9 cellular contexts compared by ENCODE assay signal in the genomic region with DNA sequence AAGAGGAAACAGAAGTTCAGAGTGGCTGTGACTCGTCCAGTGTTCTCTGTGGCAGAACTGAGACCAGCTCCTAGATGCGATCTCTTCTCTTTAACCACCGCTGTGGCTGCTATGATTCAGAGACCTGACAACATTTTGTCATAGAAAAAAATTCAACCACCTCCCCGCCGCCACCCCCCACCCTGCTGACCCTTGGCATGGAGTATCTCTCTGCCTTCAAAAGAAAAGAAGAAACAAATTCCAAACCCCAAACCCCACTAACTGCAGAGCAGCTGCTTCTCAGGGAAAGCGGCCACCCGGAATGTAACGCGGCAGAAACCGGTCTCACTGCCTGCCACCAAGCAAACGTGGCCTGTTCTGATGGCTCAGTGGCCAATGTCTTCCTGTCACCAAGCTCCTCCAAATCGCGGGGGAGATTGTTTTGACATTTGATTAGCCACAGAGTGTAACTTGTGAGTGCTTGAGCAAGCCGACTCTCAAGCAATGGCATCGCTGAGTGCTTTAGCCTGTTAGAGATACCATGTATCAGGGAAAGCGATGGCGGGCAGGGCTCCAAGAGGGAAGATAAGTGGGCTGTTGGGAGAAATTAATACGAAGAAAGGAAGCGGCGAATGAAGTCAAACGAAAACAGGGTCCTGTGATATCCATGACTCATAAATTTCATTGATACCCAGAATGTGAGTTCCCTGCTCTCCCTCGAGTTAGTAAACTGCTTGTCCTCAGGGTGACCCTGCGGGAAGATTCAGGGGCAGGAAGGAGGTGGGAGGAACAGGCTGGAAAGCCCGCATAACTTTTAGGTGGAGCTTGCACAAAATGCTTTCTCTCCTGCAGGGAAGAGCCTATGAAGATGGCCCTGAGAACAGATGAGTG. TPM values are rescaled to one million over a fixed set of nuclear protein-coding genes. Genes with fewer than 3 reads are reported as not detected.
DNase-seq lines count a peak whose midpoint lies in the region; ATAC-seq and TF ChIP-seq lines count a peak whose summit lies in the region.
"Had no signal": no experiment of that assay in that cellular context is flagged by ENCODE, and none has a peak within 500 bp of the region (broad histone marks: within the 10 kb centered on the region; RNA-seq: fewer than 3 reads in every experiment).

No MANE protein-coding gene starts in this region.

- no peak overlapping the region for H3K14ac ChIP-seq in trophoblast cell (ENCODE audit: low read length)

- no peak overlapping the region for H2BK12ac ChIP-seq in trophoblast cell (ENCODE audit: low read length)

- H3K79me1 ChIP-seq in trophoblast cell (ENCODE audit: low read length), result no peaks in the 10 kb centered on the region

- H4K91ac ChIP-seq in trophoblast cell (ENCODE audit: low read depth, low read length), result no peak overlapping the region

- H2AK5ac ChIP-seq in trophoblast cell (ENCODE audit: low read length), result no peak overlapping the region

- DNase-seq in COLO829 (ENCODE audit: low spot score) (peak; percentile 35), choroid plexus epithelial cell (ENCODE audit: low read depth) (peak; percentile 92), trophoblast cell (peak; percentile 84 to 96), NCI-H446 (lab: John Stamatoyannopoulos, UW) (no peak), GM23338 (ENCODE audit: low spot score) (no peak)

- no peak for TF ChIP-seq CTCF in OCI-LY3 (IDR thresholded peaks at IDR 0.05; ENCODE audit: low read depth, low read length)
- TF ChIP-seq CTCF in choroid plexus epithelial cell (conservative IDR thresholded peaks at IDR 0.05; ENCODE audit: low read depth, low read length), result no peak
- no peak for TF ChIP-seq CTCF in GM23338 (conservative IDR thresholded peaks at IDR 0.05; ENCODE audit: low read depth in 2 of 2)

- no peaks in the 10 kb centered on the region for H3K36me3 Mint-ChIP-seq in GM23338 (ENCODE audit: low read depth)

- no peaks in the 10 kb centered on the region for H3K27me3 ChIP-seq in OCI-LY3 (ENCODE audit: low read depth, low read length)
- no peaks in the 10 kb centered on the region for H3K27me3 ChIP-seq in trophoblast cell (ENCODE audit: insufficient read depth, low read length)
- H3K27me3 ChIP-seq in GM23338 (ENCODE audit: insufficient read depth), result no peaks in the 10 kb centered on the region
- H3K27me3 ChIP-seq: adrenal gland had no signal

- H3K9me3 ChIP-seq in OCI-LY3 (ENCODE audit: insufficient read depth, low read length), result no peaks in the 10 kb centered on the region
- H3K9me3 ChIP-seq in trophoblast cell (ENCODE audit: insufficient read depth, low read depth, low read length), result peaks cover 3% of the 10 kb centered on the region
- H3K9me3 ChIP-seq: adrenal gland had no signal

- H3K27ac Mint-ChIP-seq in GM23338, result no peak overlapping the region

- 100% methylated on average over 5 of the region's 24 CpGs for WGBS in trophoblast cell (ENCODE audit: extremely low coverage, insufficient coverage, insufficient read length)

- peaks cover 47% of the 10 kb centered on the region for H3K4me1 Mint-ChIP-seq in GM23338

- H2AFZ ChIP-seq in OCI-LY3 (ENCODE audit: low read depth, low read length), result no peak overlapping the region
- H2AFZ ChIP-seq in trophoblast cell (ENCODE audit: insufficient read depth, low read length, poor library complexity), result no peak overlapping the region
- H2AFZ ChIP-seq in GM23338, result no peak overlapping the region

- H3K9me2 ChIP-seq in GM23338 (ENCODE audit: insufficient read depth), result no peaks in the 10 kb centered on the region

- no peaks in the 10 kb centered on the region for H3K9me3 Mint-ChIP-seq in GM23338

- no peak overlapping the region for H3K23ac ChIP-seq in trophoblast cell (ENCODE audit: low read length)

- peaks cover 25% of the 10 kb centered on the region for H3K27me3 Mint-ChIP-seq in GM23338 (ENCODE audit: insufficient read depth, low read depth, poor library complexity)

- ATAC-seq in GM23338 (no peak), HG03565 (IDR thresholded peaks at IDR 0.05; ENCODE audit: unreplicated experiment) (no peak), HG02623 (IDR thresholded peaks at IDR 0.05; ENCODE audit: unreplicated experiment) (no peak)

- H3K18ac ChIP-seq in trophoblast cell (ENCODE audit: low read length), result no peak overlapping the region

- no peak overlapping the region for H4K12ac ChIP-seq in trophoblast cell (ENCODE audit: low read depth, low read length)

- H3K36me3 ChIP-seq in OCI-LY3 (replicated peaks; ENCODE audit: low read depth, low read length) (no peaks in the 10 kb centered on the region), trophoblast cell (ENCODE audit: control insufficient read depth in 1 of 2, insufficient read depth in 2 of 2, low read length in 2 of 2) (no peaks in the 10 kb centered on the region), GM23338 (ENCODE audit: insufficient read depth) (no peaks in the 10 kb centered on the region)
- H3K36me3 ChIP-seq: adrenal gland had no signal

- no peak overlapping the region for H3K4ac ChIP-seq in trophoblast cell (ENCODE audit: low read depth, low read length)

- no peak overlapping the region for H2BK120ac ChIP-seq in trophoblast cell (ENCODE audit: insufficient read depth, low read length, poor library complexity)

- no peak overlapping the region for H3K4me3 ChIP-seq in OCI-LY3 (ENCODE audit: low read length)
- H3K4me3 ChIP-seq in choroid plexus epithelial cell (ENCODE audit: low read depth, low read length), result peak overlapping the region; percentile 24
- H3K4me3 ChIP-seq in trophoblast cell (ENCODE audit: low read depth, low read length), result no peak overlapping the region
- no peak overlapping the region for H3K4me3 ChIP-seq in GM23338
- H3K4me3 ChIP-seq: adrenal gland had no signal

- H3K4me2 ChIP-seq in OCI-LY3 (ENCODE audit: low read length), result no peak overlapping the region
- H3K4me2 ChIP-seq in trophoblast cell (ENCODE audit: low read length), result no peak overlapping the region
- no peak overlapping the region for H3K4me2 ChIP-seq in GM23338

- no peak overlapping the region for H3K4me3 Mint-ChIP-seq in GM23338

- H4K8ac ChIP-seq in trophoblast cell (ENCODE audit: low read depth, low read length), result no peak overlapping the region

- H2BK5ac ChIP-seq in trophoblast cell (ENCODE audit: low read depth, low read length, poor library complexity), result no peak overlapping the region

- H3K9ac ChIP-seq in OCI-LY3 (ENCODE audit: low read length) (no peak overlapping the region), trophoblast cell (ENCODE audit: low read length) (no peak overlapping the region)

- no peaks in the 10 kb centered on the region for H4K20me1 ChIP-seq in OCI-LY3 (ENCODE audit: insufficient read depth, low read length)
- no peaks in the 10 kb centered on the region for H4K20me1 ChIP-seq in GM23338 (replicated peaks; ENCODE audit: insufficient read depth)

- H3K79me2 ChIP-seq in OCI-LY3 (ENCODE audit: low read length) (no peaks in the 10 kb centered on the region), trophoblast cell (ENCODE audit: control insufficient read depth, insufficient read depth, low read length, poor library complexity) (no peaks in the 10 kb centered on the region), GM23338 (replicated peaks; ENCODE audit: insufficient read depth) (no peaks in the 10 kb centered on the region)

- H3K27ac ChIP-seq in OCI-LY3 (ENCODE audit: low read length), result peak overlapping the region; percentile 6; the same call in 1 of the 2 replicates
- no peak overlapping the region for H3K27ac ChIP-seq in trophoblast cell (ENCODE audit: low read depth, low read length)
- no peak overlapping the region for H3K27ac ChIP-seq in GM23338 (ENCODE audit: low read depth)

- H3F3A ChIP-seq in GM23338 (replicated peaks; ENCODE audit: low read depth), result no peaks in the 10 kb centered on the region

- H3K4me1 ChIP-seq in OCI-LY3 (ENCODE audit: low read length) (peaks cover 46% of the 10 kb centered on the region), trophoblast cell (ENCODE audit: control insufficient read depth in 1 of 2, insufficient read depth in 2 of 2, low read length in 2 of 2) (peaks cover 0 to 4% of the 10 kb centered on the region in 2 experiments), GM23338 (ENCODE audit: insufficient read depth) (peaks cover 17% of the 10 kb centered on the region)

TF ChIP-seq in GM23338, 12 proteins besides CTCF, POLR2A, EP300 and RAD21 (continues in another document):
- TF ChIP-seq NANOG (IDR thresholded peaks at IDR 0.05; ENCODE audit: borderline replicate concordance), result no peak
- no peak for TF ChIP-seq EZH2 (IDR thresholded peaks at IDR 0.05; ENCODE audit: low read depth, unreplicated experiment)
- no peak for TF ChIP-seq JUNB (IDR thresholded peaks at IDR 0.05; ENCODE audit: unreplicated experiment)
- TF ChIP-seq ZNF114 (CRISPR knock-in tag; IDR thresholded peaks at IDR 0.05), result no peak
- TF ChIP-seq, protein P1, sequence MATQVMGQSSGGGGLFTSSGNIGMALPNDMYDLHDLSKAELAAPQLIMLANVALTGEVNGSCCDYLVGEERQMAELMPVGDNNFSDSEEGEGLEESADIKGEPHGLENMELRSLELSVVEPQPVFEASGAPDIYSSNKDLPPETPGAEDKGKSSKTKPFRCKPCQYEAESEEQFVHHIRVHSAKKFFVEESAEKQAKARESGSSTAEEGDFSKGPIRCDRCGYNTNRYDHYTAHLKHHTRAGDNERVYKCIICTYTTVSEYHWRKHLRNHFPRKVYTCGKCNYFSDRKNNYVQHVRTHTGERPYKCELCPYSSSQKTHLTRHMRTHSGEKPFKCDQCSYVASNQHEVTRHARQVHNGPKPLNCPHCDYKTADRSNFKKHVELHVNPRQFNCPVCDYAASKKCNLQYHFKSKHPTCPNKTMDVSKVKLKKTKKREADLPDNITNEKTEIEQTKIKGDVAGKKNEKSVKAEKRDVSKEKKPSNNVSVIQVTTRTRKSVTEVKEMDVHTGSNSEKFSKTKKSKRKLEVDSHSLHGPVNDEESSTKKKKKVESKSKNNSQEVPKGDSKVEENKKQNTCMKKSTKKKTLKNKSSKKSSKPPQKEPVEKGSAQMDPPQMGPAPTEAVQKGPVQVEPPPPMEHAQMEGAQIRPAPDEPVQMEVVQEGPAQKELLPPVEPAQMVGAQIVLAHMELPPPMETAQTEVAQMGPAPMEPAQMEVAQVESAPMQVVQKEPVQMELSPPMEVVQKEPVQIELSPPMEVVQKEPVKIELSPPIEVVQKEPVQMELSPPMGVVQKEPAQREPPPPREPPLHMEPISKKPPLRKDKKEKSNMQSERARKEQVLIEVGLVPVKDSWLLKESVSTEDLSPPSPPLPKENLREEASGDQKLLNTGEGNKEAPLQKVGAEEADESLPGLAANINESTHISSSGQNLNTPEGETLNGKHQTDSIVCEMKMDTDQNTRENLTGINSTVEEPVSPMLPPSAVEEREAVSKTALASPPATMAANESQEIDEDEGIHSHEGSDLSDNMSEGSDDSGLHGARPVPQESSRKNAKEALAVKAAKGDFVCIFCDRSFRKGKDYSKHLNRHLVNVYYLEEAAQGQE (IDR thresholded peaks at IDR 0.05; ENCODE audit: unreplicated experiment), result no peak
- TF ChIP-seq EZH2phosphoT487 (IDR thresholded peaks at IDR 0.05; ENCODE audit: unreplicated experiment), result no peak
- TF ChIP-seq POLR2AphosphoS5 (IDR thresholded peaks at IDR 0.05; ENCODE audit: low read depth), result no peak

RNA-seq across cellular contexts. Expression of gene TLE3, which starts 44.8 kb away (rescaled TPM):
- 139 and 146 TPM in 2 replicates for polyA plus RNA-seq in trophoblast cell (2013)
- total RNA-seq in GM23338 (2014; rRNA removed; shearing (Covaris generic)), result 55.7 and 79.5 TPM in 2 replicates
- 9.2 and 10.4 TPM in 2 replicates for polyA plus RNA-seq in GM23338 (2016; fragmentation: Nextera tagmentation; extraction: Ambion mirVana)

Comparison
In these comparisons a context has a peak if more than half of its experiments do, and no peak if none do; other contexts are left out.
1. DNase-seq: peak in COLO829 (single experiment), choroid plexus epithelial cell (single experiment) and trophoblast cell (2 of 2); none in NCI-H446 (0 of 2) and GM23338 (single experiment).